ENCODE assay signal across 8 cellular contexts in genomic region chr4:31660916-31661315, GRCh38.
"Had no signal": no experiment of that assay in that cellular context is flagged by ENCODE, and none has a peak within 500 bp of the region (broad histone marks: within the 10 kb centered on the region; RNA-seq: fewer than 3 reads in every experiment).

No MANE protein-coding gene starts in this region.

- H3K9ac ChIP-seq: GM23248 had no signal

- ATAC-seq: HCT116, K562 had no signal

- H3K36me3 ChIP-seq: HAP-1 had no signal

- H3K9me3 ChIP-seq: HAP-1 had no signal

- DNase-seq: GM23248, GOT3, H7, IMR-90, KG1 had no signal

- H2AFZ ChIP-seq: GM23248 had no signal

- H3K27ac ChIP-seq: GM23248 had no signal

- H3K4me3 ChIP-seq: GM23248, HAP-1, K562 had no signal

- H3K4me1 ChIP-seq: HAP-1 had no signal
